ENCODE assay signal across 28 cellular contexts in the genomic region with DNA sequence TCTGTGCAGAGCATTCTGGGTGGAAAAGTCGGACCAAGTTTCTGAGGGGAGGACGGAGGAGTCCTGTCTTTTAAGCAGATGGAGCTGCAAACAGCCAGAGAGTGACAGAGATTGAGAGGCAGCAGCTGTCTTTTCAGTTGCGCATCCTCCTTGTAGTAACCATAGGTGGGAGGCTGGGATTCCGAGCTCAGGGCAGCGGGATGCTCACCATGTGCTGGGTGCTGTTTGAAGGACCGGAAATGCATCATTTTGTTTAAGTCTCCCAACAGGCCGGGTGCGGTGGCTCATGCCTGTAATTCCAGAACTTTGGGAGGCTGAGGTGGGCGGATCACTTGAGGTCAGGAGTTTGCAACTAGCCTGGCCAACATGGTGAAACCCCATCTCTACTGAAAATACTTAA.
"Had no signal": no experiment of that assay in that cellular context is flagged by ENCODE, and none has a peak within 500 bp of the region (broad histone marks: within the 10 kb centered on the region; RNA-seq: fewer than 3 reads in every experiment).

No MANE protein-coding gene starts in this region.

- H3K36me3 ChIP-seq: brain microvascular endothelial cell, heart left ventricle had no signal

- H3K9me3 Mint-ChIP-seq: activated CD4-positive, alpha-beta memory T cell treated with anti-CD3 and anti-CD28 coated beads, Interleukin-2, amount 10 ng/mL, durations not matched to agents 7 days and 5 days; activated CD4-positive, alpha-beta T cell treated with anti-CD3 and anti-CD28 coated beads, Interleukin-2, amount 10 ng/mL, durations not matched to agents 7 days and 5 days; activated T-cell treated with anti-CD3 and anti-CD28 coated beads, Interleukin-2, amount 50 U/mL, for 24 hours; activated T-cell treated with anti-CD3 and anti-CD28 coated beads, Interleukin-2, amount 50 U/mL, for 72 hours; activated T-helper 17 cell treated with anti-CD3 and anti-CD28 coated beads, Interleukin-2, amount 50 U/mL, for 72 hours; central memory CD8-positive, alpha-beta T cell; dendritic cell treated with granulocyte-macrophage colony-stimulating factor and Interleukin-4, amounts not matched to agents 40 ng/mL and 50 ng/mL, for 4 days; endodermal cell had no signal

- H3K27me3 ChIP-seq: brain microvascular endothelial cell, dorsolateral prefrontal cortex, heart left ventricle had no signal

- H3K27ac Mint-ChIP-seq: activated CD4-positive, alpha-beta memory T cell treated with anti-CD3 and anti-CD28 coated beads, Interleukin-2, amount 10 ng/mL, durations not matched to agents 7 days and 5 days; activated CD4-positive, alpha-beta T cell treated with anti-CD3 and anti-CD28 coated beads, Interleukin-2, amount 10 ng/mL, durations not matched to agents 7 days and 5 days; activated naive CD8-positive, alpha-beta T cell; activated T-cell treated with anti-CD3 and anti-CD28 coated beads, Interleukin-2, amount 50 U/mL, for 24 hours; activated T-cell treated with anti-CD3 and anti-CD28 coated beads, Interleukin-2, amount 50 U/mL, for 72 hours; activated T-helper 17 cell treated with anti-CD3 and anti-CD28 coated beads, Interleukin-2, amount 50 U/mL, for 72 hours; dendritic cell treated with granulocyte-macrophage colony-stimulating factor and Interleukin-4, amounts not matched to agents 40 ng/mL and 50 ng/mL, for 4 days; endodermal cell had no signal

- H3K4me3 Mint-ChIP-seq: activated CD4-positive, alpha-beta memory T cell treated with anti-CD3 and anti-CD28 coated beads, Interleukin-2, amount 10 ng/mL, durations not matched to agents 7 days and 5 days; activated CD4-positive, alpha-beta T cell treated with anti-CD3 and anti-CD28 coated beads, Interleukin-2, amount 10 ng/mL, durations not matched to agents 7 days and 5 days; activated naive CD8-positive, alpha-beta T cell; activated T-cell treated with anti-CD3 and anti-CD28 coated beads, Interleukin-2, amount 50 U/mL, for 24 hours; activated T-cell treated with anti-CD3 and anti-CD28 coated beads, Interleukin-2, amount 50 U/mL, for 72 hours; activated T-helper 17 cell treated with anti-CD3 and anti-CD28 coated beads, Interleukin-2, amount 50 U/mL, for 72 hours; central memory CD8-positive, alpha-beta T cell; dendritic cell treated with granulocyte-macrophage colony-stimulating factor and Interleukin-4, amounts not matched to agents 40 ng/mL and 50 ng/mL, for 4 days; endodermal cell had no signal

- DNase-seq: activated CD4-positive, alpha-beta memory T cell treated with anti-CD3 and anti-CD28 coated beads, Interleukin-2, amount 10 ng/mL, durations not matched to agents 7 days and 5 days; activated CD4-positive, alpha-beta T cell treated with anti-CD3 and anti-CD28 coated beads for 1 hour; activated CD4-positive, alpha-beta T cell treated with anti-CD3 and anti-CD28 coated beads for 4 hours; activated CD4-positive, alpha-beta T cell treated with anti-CD3 and anti-CD28 coated beads, Interleukin-2, amount 10 ng/mL, durations not matched to agents 7 days and 5 days; activated CD4-positive, alpha-beta T cell treated with anti-CD3 and anti-CD28 coated beads, Interleukin-2, amount 50 U/mL, for 4 hours; activated CD8-positive, alpha-beta memory T cell treated with anti-CD3 and anti-CD28 coated beads, Interleukin-2, amount 50 U/mL, for 48 hours; activated effector memory CD4-positive, alpha-beta T cell treated with Interleukin-2 at 50 U/mL for 16 hours; activated gamma-delta T cell treated with Interleukin-2 at 50 U/mL for 16 hours; activated naive CD4-positive, alpha-beta T cell treated with anti-CD3 and anti-CD28 coated beads, Interleukin-2, amount 50 U/mL, for 16 hours; activated naive CD4-positive, alpha-beta T cell treated with Interleukin-2 at 50 U/mL for 16 hours; activated T-cell treated with anti-CD3 and anti-CD28 coated beads for 4 hours; activated T-cell treated with anti-CD3 and anti-CD28 coated beads, Interleukin-2, amount 50 U/mL, for 24 hours; activated T-cell treated with anti-CD3 and anti-CD28 coated beads, Interleukin-2, amount 50 U/mL, for 72 hours; amniotic stem cell; anterior cingulate cortex; brain microvascular endothelial cell; dorsolateral prefrontal cortex; effector memory CD4-positive, alpha-beta T cell; endodermal cell; foreskin fibroblast; heart left ventricle; T-helper 2 cell had no signal

- H3K27ac ChIP-seq: brain microvascular endothelial cell, coronary artery, heart left ventricle had no signal

- H3K36me3 Mint-ChIP-seq: activated naive CD8-positive, alpha-beta T cell had no signal

- H3K4me1 Mint-ChIP-seq: activated CD4-positive, alpha-beta memory T cell treated with anti-CD3 and anti-CD28 coated beads, Interleukin-2, amount 10 ng/mL, durations not matched to agents 7 days and 5 days; activated CD4-positive, alpha-beta T cell treated with anti-CD3 and anti-CD28 coated beads, Interleukin-2, amount 10 ng/mL, durations not matched to agents 7 days and 5 days; activated T-helper 17 cell treated with anti-CD3 and anti-CD28 coated beads, Interleukin-2, amount 50 U/mL, for 72 hours; central memory CD8-positive, alpha-beta T cell had no signal

- H3K27me3 Mint-ChIP-seq: activated CD4-positive, alpha-beta memory T cell treated with anti-CD3 and anti-CD28 coated beads, Interleukin-2, amount 10 ng/mL, durations not matched to agents 7 days and 5 days; activated CD4-positive, alpha-beta T cell treated with anti-CD3 and anti-CD28 coated beads, Interleukin-2, amount 10 ng/mL, durations not matched to agents 7 days and 5 days; activated naive CD8-positive, alpha-beta T cell; central memory CD8-positive, alpha-beta T cell had no signal

- H3K4me3 ChIP-seq: coronary artery, dorsolateral prefrontal cortex, heart left ventricle had no signal

- ATAC-seq: activated T-cell treated with anti-CD3 and anti-CD28 coated beads, Interleukin-2, amount 50 U/mL, for 72 hours; activated T-helper 17 cell treated with anti-CD3 and anti-CD28 coated beads, Interleukin-2, amount 50 U/mL, for 72 hours; esophagus mucosa; heart left ventricle had no signal
